ENCODE assay signal across 22 cellular contexts in genomic region chr21:45599146-45599581, GRCh38. TPM values are rescaled to one million over a fixed set of nuclear protein-coding genes. Genes with fewer than 3 reads are reported as not detected.
A peak's percentile ranks its signal among the peaks of the same experiment; 100 is the strongest.
DNase-seq lines count a peak whose midpoint lies in the region; ATAC-seq, FAIRE-seq and TF ChIP-seq lines count a peak whose summit lies in the region.
"Had no signal": no experiment of that assay in that cellular context is flagged by ENCODE, and none has a peak within 500 bp of the region (broad histone marks: within the 10 kb centered on the region; RNA-seq: fewer than 3 reads in every experiment).

No MANE protein-coding gene starts in this region.

- 85 to 93% methylated on average over 14 of the region's 14 CpGs for WGBS in sigmoid colon, 2 donors
- WGBS in psoas muscle, 3 donors = 82 to 89% (median 84%) methylated on average over 14 of the region's 14 CpGs

- no peak for TF ChIP-seq POLR2A in Peyer's patch (IDR thresholded peaks at IDR 0.05)
- TF ChIP-seq POLR2A in sigmoid colon (IDR thresholded peaks at IDR 0.05) = no peak
- TF ChIP-seq POLR2A in uterus (IDR thresholded peaks at IDR 0.05) = no peak

- H3K9me3 ChIP-seq in Peyer's patch = no peaks in the 10 kb centered on the region
- H3K9me3 ChIP-seq in kidney (ENCODE audit: control insufficient read depth in 1 of 2, low read length in 2 of 2) = peaks cover 0 to 14% of the 10 kb centered on the region in 2 donors
- peaks cover 0 to 2% (median 0%) of the 10 kb centered on the region in 4 donors for H3K9me3 ChIP-seq in sigmoid colon
- H3K9me3 ChIP-seq in uterus = peaks cover 0 to 2% of the 10 kb centered on the region in 2 donors
- peaks cover 14% of the 10 kb centered on the region for H3K9me3 ChIP-seq in psoas muscle

- H3K4me3 ChIP-seq in Peyer's patch (no peak overlapping the region), kidney (ENCODE audit: low read length in 2 of 2) (no peak overlapping the region), sigmoid colon (no peak overlapping the region), uterus (no peak overlapping the region), psoas muscle (no peak overlapping the region)
- H3K4me3 ChIP-seq: MG63 had no signal

- no peaks in the 10 kb centered on the region for H3K36me3 ChIP-seq in Peyer's patch
- H3K36me3 ChIP-seq in kidney (ENCODE audit: control insufficient read depth in 1 of 2, insufficient read depth in 2 of 2, low read length in 2 of 2) = no peaks in the 10 kb centered on the region
- H3K36me3 ChIP-seq in sigmoid colon = no peaks in the 10 kb centered on the region
- H3K36me3 ChIP-seq in uterus = no peaks in the 10 kb centered on the region
- H3K36me3 ChIP-seq in psoas muscle (ENCODE audit: insufficient read depth in 1 of 2, low read depth in 1 of 2) = no peaks in the 10 kb centered on the region
- H3K36me3 ChIP-seq: MG63 had no signal

- ATAC-seq in activated T-cell treated with anti-CD3 and anti-CD28 coated beads, Interleukin-2, amount 50 U/mL, for 72 hours (replicated peaks in 1 of 2) = no peak
- no peak for ATAC-seq in psoas muscle

- H3K27ac ChIP-seq in Peyer's patch = no peak overlapping the region
- no peak overlapping the region for H3K27ac ChIP-seq in kidney (ENCODE audit: low read depth in 2 of 2, low read length in 2 of 2)
- no peak overlapping the region for H3K27ac ChIP-seq in sigmoid colon
- no peak overlapping the region for H3K27ac ChIP-seq in uterus
- no peak overlapping the region for H3K27ac ChIP-seq in psoas muscle

- peaks cover 7% of the 10 kb centered on the region in 2 donors for H3K36me3 Mint-ChIP-seq in activated T-cell treated with anti-CD3 and anti-CD28 coated beads, Interleukin-2, amount 50 U/mL, for 72 hours (ENCODE audit: insufficient read depth in 2 of 2)
- H3K36me3 Mint-ChIP-seq: CD14-positive monocyte had no signal

- H3K4me1 ChIP-seq in Peyer's patch (no peaks in the 10 kb centered on the region), kidney (ENCODE audit: control insufficient read depth in 1 of 2, insufficient read depth in 1 of 2, low read depth in 1 of 2, low read length in 2 of 2) (no peaks in the 10 kb centered on the region), sigmoid colon (no peaks in the 10 kb centered on the region), uterus (no peaks in the 10 kb centered on the region), psoas muscle (no peaks in the 10 kb centered on the region)

- no peak for TF ChIP-seq CTCF in Peyer's patch (IDR thresholded peaks at IDR 0.05)
- no peak for TF ChIP-seq CTCF in kidney (IDR thresholded peaks at IDR 0.05; ENCODE audit: borderline replicate concordance, extremely low read depth, insufficient read depth)
- TF ChIP-seq CTCF in sigmoid colon (IDR thresholded peaks at IDR 0.05) = no peak
- TF ChIP-seq CTCF in uterus (IDR thresholded peaks at IDR 0.05) = no peak
- no peak for TF ChIP-seq CTCF in psoas muscle (IDR thresholded peaks at IDR 0.05)

- H3K4me3 Mint-ChIP-seq in activated T-cell treated with anti-CD3 and anti-CD28 coated beads, Interleukin-2, amount 50 U/mL, for 72 hours = no peak overlapping the region
- H3K4me3 Mint-ChIP-seq: CD14-positive monocyte had no signal

- H3K4me1 Mint-ChIP-seq in activated T-cell treated with anti-CD3 and anti-CD28 coated beads, Interleukin-2, amount 50 U/mL, for 72 hours (ENCODE audit: low read depth) = peaks cover 16% of the 10 kb centered on the region

- no peak overlapping the region for H3K27ac Mint-ChIP-seq in activated T-cell treated with anti-CD3 and anti-CD28 coated beads, Interleukin-2, amount 50 U/mL, for 72 hours

- no peaks in the 10 kb centered on the region for H3K27me3 Mint-ChIP-seq in activated T-cell treated with anti-CD3 and anti-CD28 coated beads, Interleukin-2, amount 50 U/mL, for 72 hours (ENCODE audit: low read depth)

- peaks cover 6 to 10% of the 10 kb centered on the region in 2 donors for H3K9me3 Mint-ChIP-seq in activated T-cell treated with anti-CD3 and anti-CD28 coated beads, Interleukin-2, amount 50 U/mL, for 72 hours

- DNase-seq in activated T-cell treated with anti-CD3 and anti-CD28 coated beads, Interleukin-2, amount 50 U/mL, for 1 hour = peak; percentile 10
- DNase-seq in activated T-cell treated with anti-CD3 and anti-CD28 coated beads, Interleukin-2, amount 50 U/mL, for 72 hours = no peak
- DNase-seq in Peyer's patch (peak in 2 of 3 donors; percentile 28 to 41), kidney (peak; percentile 53), sigmoid colon (peak; percentile 53), uterus (no peak), NCI-H82 treated with DMSO at 0.1 percent for 48 hours (lab: John Stamatoyannopoulos, UW; ENCODE audit: unreplicated experiment) (no peak), psoas muscle (no peak)
- DNase-seq: DMS53, GDM1, MG63, NCI-H1417, NCI-H1694 treated with DMSO at 0.1 percent for 48 hours, NCI-H2081 treated with DMSO at 0.1 percent for 48 hours, NCI-H2171 treated with DMSO at 0.1 percent for 48 hours, NCI-H524 treated with DMSO at 0.1 percent for 48 hours, NCI-H82, RPMI8226 had no signal

- H3K27me3 ChIP-seq in Peyer's patch (no peaks in the 10 kb centered on the region), sigmoid colon (no peaks in the 10 kb centered on the region), uterus (no peaks in the 10 kb centered on the region), psoas muscle (ENCODE audit: insufficient read depth in 3 of 3, low read length in 2 of 3) (peaks cover 0 to 25% (median 9%) of the 10 kb centered on the region in 3 donors)

- H3K9ac ChIP-seq in kidney (ENCODE audit: low read length in 2 of 2) = no peak overlapping the region

- TF ChIP-seq EP300 in sigmoid colon (IDR thresholded peaks at IDR 0.05) = no peak

- no peak for FAIRE-seq in kidney (lab: Jason Lieb, UNC)
- FAIRE-seq: D721Med, H1 had no signal

- intact Hi-C loops in kidney (cut with DNase I) = no loop called here
- intact Hi-C loops in sigmoid colon (cut with DNase I) = loop anchor here (5.0 kb wide), 1 partner anchor 223 kb away; no protein-coding TSS in a partner anchor
- intact Hi-C loops in uterus (cut with DNase I; ENCODE audit: low total_unique reads) = no loop called here
- intact Hi-C loops in psoas muscle (cut with DNase I) = no loop called here

RNA-seq across cellular contexts. Expression of gene PCBP3, which starts 44.4 kb away (rescaled TPM):
- total RNA-seq in activated T-cell treated with anti-CD3 and anti-CD28 coated beads, Interleukin-2, amount 50 U/mL, for 72 hours = 10 to 100 TPM; 20.2 to 24.1 TPM
- total RNA-seq in Peyer's patch (1 to 10 TPM in 3 of 4 donors, not detected in 1; 1.1 to 6.0 (median 4.4) TPM), kidney (5.4 TPM), sigmoid colon (10 to 100 TPM in 1 of 4 donors, 1 to 10 TPM in 3; 5.5 to 21.3 (median 8.4) TPM), uterus (1 to 10 TPM in 2 of 4 donors, under 1 TPM in 1, not detected in 1; 0.77 to 8.6 (median 3.2) TPM), psoas muscle (under 1 TPM; 0.18 to 0.91 (median 0.48) TPM)
- polyA plus RNA-seq in kidney (ENCODE audit: insufficient read depth, low read depth, low replicate concordance) (2.3 TPM), sigmoid colon (1 to 10 TPM; 1.2 to 9.6 (median 2.4) TPM), psoas muscle (under 1 TPM in 2 of 3 donors, not detected in 1; 0.10 to 0.36 TPM)
- total RNA-seq: A172 had no signal

RNA-seq across cellular contexts. Expression of gene SLC19A1, which starts 56.9 kb away (rescaled TPM):
- total RNA-seq in activated T-cell treated with anti-CD3 and anti-CD28 coated beads, Interleukin-2, amount 50 U/mL, for 72 hours = 10 to 100 TPM; 30.4 to 40.1 TPM
- total RNA-seq in Peyer's patch (10 to 100 TPM; 10.7 to 70.8 (median 30.5) TPM), kidney (7.2 TPM), sigmoid colon (1 to 10 TPM; 2.1 to 6.4 (median 2.5) TPM), uterus (10 to 100 TPM in 2 of 4 donors, 1 to 10 TPM in 1, not detected in 1; 7.6 to 12.8 (median 10.3) TPM), psoas muscle (1 to 10 TPM; 1.4 to 2.8 (median 1.9) TPM)
- polyA plus RNA-seq in kidney (ENCODE audit: insufficient read depth, low read depth, low replicate concordance) (5.1 TPM), sigmoid colon (10 to 100 TPM in 1 of 3 donors, 1 to 10 TPM in 2; 1.8 to 10.7 (median 3.2) TPM), psoas muscle (1 to 10 TPM; 2.3 to 3.8 (median 3.1) TPM)

Comparison
In these comparisons a context has a peak if more than half of its experiments do, and no peak if none do; other contexts are left out.
1. DNase-seq: peak in activated T-cell treated with anti-CD3 and anti-CD28 coated beads, Interleukin-2, amount 50 U/mL, for 1 hour (single experiment), Peyer's patch (2 of 3), kidney (single experiment) and sigmoid colon (single experiment); none in activated T-cell treated with anti-CD3 and anti-CD28 coated beads, Interleukin-2, amount 50 U/mL, for 72 hours (0 of 2), uterus (0 of 2), NCI-H82 treated with DMSO at 0.1 percent for 48 hours (single experiment) and psoas muscle (0 of 2).